Comparison of ENCODE assay signal across 8 cellular contexts in genomic region chrX:69387559-69388487, GRCh38.
DNase-seq lines count a peak whose midpoint lies in the region; ATAC-seq, FAIRE-seq and TF ChIP-seq lines count a peak whose summit lies in the region.

No MANE protein-coding gene starts in this region.

- H3K4me1 ChIP-seq in mesenchymal stem cell (ENCODE audit: control insufficient read depth, insufficient read depth, low read depth, low read length) (no peaks in the 10 kb centered on the region), testis (no peaks in the 10 kb centered on the region)

- H3K27me3 Mint-ChIP-seq in effector memory CD8-positive, alpha-beta T cell, result peaks cover 14 to 65% of the 10 kb centered on the region in 2 donors

- H2AFZ ChIP-seq in mesenchymal stem cell (ENCODE audit: low read depth, low read length), result no peak overlapping the region

- H3K4me3 ChIP-seq in mesenchymal stem cell (ENCODE audit: insufficient read depth in 1 of 2, low read depth in 1 of 2, low read length in 2 of 2) (no peak overlapping the region), testis (no peak overlapping the region)

- H3K27ac Mint-ChIP-seq in effector memory CD8-positive, alpha-beta T cell, result no peak overlapping the region

- H3K27me3 ChIP-seq in mesenchymal stem cell (ENCODE audit: control insufficient read depth in 1 of 2, insufficient read depth in 1 of 2, low read length in 2 of 2) (peaks cover 0 to 99% of the 10 kb centered on the region in 2 experiments), testis (no peaks in the 10 kb centered on the region)

- no peaks in the 10 kb centered on the region for H3K9me3 Mint-ChIP-seq in effector memory CD8-positive, alpha-beta T cell

- no peak overlapping the region for H2BK120ac ChIP-seq in mesenchymal stem cell (ENCODE audit: low read depth, low read length)

- H3K4me2 ChIP-seq in mesenchymal stem cell (ENCODE audit: low read length, poor library complexity, severe bottlenecking), result no peak overlapping the region

- no peak overlapping the region for H2BK12ac ChIP-seq in mesenchymal stem cell (ENCODE audit: low read length in 2 of 2)

- TF ChIP-seq POLR2A in GM12892 (IDR thresholded peaks at IDR 0.05; ENCODE audit: low read depth, low read length) (no peak), testis (IDR thresholded peaks at IDR 0.05) (no peak)

- H3K27ac ChIP-seq in VCaP, result no peak overlapping the region
- H3K27ac ChIP-seq in mesenchymal stem cell (ENCODE audit: low read length, poor library complexity, severe bottlenecking), result no peak overlapping the region
- H3K27ac ChIP-seq in testis, result no peak overlapping the region

- intact Hi-C loops in testis (cut with DNase I; ENCODE audit: low total_unique reads), result no loop called here

- H3K4ac ChIP-seq in mesenchymal stem cell (ENCODE audit: low read depth in 1 of 2, low read length in 2 of 2), result no peak overlapping the region

- DNase-seq in AG09319 (ENCODE audit: extremely low read depth, low read depth) (peak; percentile 14), GM12892 (ENCODE audit: insufficient read length) (peak; percentile 50), LoVo (ENCODE audit: low spot score) (peak; percentile 19), mesenchymal stem cell (peak; percentile 19), testis (peak; percentile 36), T1000 (lab: John Stamatoyannopoulos, UW) (no peak)
- DNase-seq in effector memory CD8-positive, alpha-beta T cell, result peak in 2 of 3 experiments; percentile 1

- H3K9me3 ChIP-seq in mesenchymal stem cell (ENCODE audit: control insufficient read depth, low read length) (no peaks in the 10 kb centered on the region), testis (no peaks in the 10 kb centered on the region)

- H3K14ac ChIP-seq in mesenchymal stem cell (ENCODE audit: low read length in 2 of 2), result no peak overlapping the region

- H3K23ac ChIP-seq in mesenchymal stem cell (ENCODE audit: low read length in 2 of 2), result no peak overlapping the region

- peak; percentile 77 for FAIRE-seq in GM12892 (lab: Jason Lieb, UNC)

- no peak overlapping the region for H3K4me3 Mint-ChIP-seq in effector memory CD8-positive, alpha-beta T cell

- H2BK15ac ChIP-seq in mesenchymal stem cell (ENCODE audit: low read depth, poor library complexity, severe bottlenecking), result no peak overlapping the region

- WGBS in mesenchymal stem cell, result 26% methylated on average over 11 of the region's 13 CpGs
- 33 to 72% methylated on average over 2 to 12 of the region's 13 CpGs for WGBS in testis, 2 donors

- H3K36me3 Mint-ChIP-seq in effector memory CD8-positive, alpha-beta T cell (ENCODE audit: insufficient read depth), result no peaks in the 10 kb centered on the region

- H4K8ac ChIP-seq in mesenchymal stem cell (ENCODE audit: low read length), result no peak overlapping the region

- peaks cover 0 to 4% of the 10 kb centered on the region in 2 donors for H3K4me1 Mint-ChIP-seq in effector memory CD8-positive, alpha-beta T cell (ENCODE audit: low read depth in 2 of 2)

- H3K18ac ChIP-seq in mesenchymal stem cell (ENCODE audit: low read depth in 1 of 2, low read length in 2 of 2), result no peak overlapping the region

- H2BK5ac ChIP-seq in mesenchymal stem cell (ENCODE audit: low read depth, low read length, poor library complexity, severe bottlenecking), result no peak overlapping the region

- TF ChIP-seq CTCF in AG09319 (IDR thresholded peaks at IDR 0.05; ENCODE audit: low read depth, low read length) (peak; percentile 76), VCaP (conservative IDR thresholded peaks at IDR 0.05) (peak; percentile 85), testis (IDR thresholded peaks at IDR 0.05) (peak in 2 of 3 experiments; percentile 42 to 45)

- no peaks in the 10 kb centered on the region for H3K79me1 ChIP-seq in mesenchymal stem cell (replicated peaks; ENCODE audit: low read length, poor library complexity, severe bottlenecking)

- H3K9ac ChIP-seq in mesenchymal stem cell (ENCODE audit: low read length), result no peak overlapping the region

- peak; percentile 33 for ATAC-seq in effector memory CD8-positive, alpha-beta T cell (replicated peaks)

- no peak overlapping the region for H2AK5ac ChIP-seq in mesenchymal stem cell (ENCODE audit: low read length, severe bottlenecking)

- no peak overlapping the region for H4K91ac ChIP-seq in mesenchymal stem cell (ENCODE audit: low read length)

- H3K36me3 ChIP-seq in mesenchymal stem cell (ENCODE audit: control insufficient read depth in 1 of 2, insufficient read depth in 2 of 2, low read depth in 1 of 2, low read length in 2 of 2) (no peaks in the 10 kb centered on the region), testis (ENCODE audit: low read depth, missing control alignments) (no peaks in the 10 kb centered on the region)
